ENCODE assay signal across 1 cellular context in the genomic region with DNA sequence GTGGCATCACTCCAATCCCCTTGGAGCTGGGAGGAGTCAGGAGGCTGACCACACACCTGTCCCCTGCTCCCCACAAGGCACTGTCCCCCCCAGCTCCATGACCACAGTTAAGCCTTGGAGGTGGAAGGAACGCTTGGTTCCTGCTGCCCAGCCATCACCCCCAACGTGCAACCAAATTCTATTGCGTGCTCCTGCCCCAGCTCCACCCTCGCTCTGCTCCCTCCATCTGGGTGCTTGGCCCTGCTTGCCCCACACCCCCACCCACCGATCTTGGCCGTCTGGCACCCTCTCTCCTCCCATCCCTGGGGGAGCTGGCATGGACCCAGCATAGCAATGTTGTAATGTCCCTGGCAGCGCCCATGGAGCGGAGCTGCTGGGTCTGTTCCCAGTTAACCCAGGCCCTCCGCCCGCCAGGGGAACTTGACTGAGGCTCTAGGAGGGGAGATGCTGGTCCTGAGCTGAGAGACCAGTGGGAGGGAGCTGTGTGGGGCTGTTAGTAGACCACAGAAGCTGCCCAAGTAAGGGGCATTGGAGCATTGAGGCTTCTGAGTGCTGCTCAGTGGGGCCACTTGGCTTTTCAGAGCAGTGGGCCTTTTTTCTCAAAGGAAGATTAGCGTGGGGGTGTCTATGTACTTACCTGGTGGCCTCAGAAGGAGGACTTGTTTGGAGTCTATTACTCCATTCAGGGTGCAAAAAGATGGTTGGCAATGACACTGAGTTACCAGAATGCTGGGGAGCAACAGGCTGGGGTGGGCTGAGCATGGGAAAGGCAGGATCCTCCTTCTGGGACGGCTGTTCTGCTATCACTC.
TF ChIP-seq lines count a peak whose summit lies in the region.

No MANE protein-coding gene starts in this region.

TF ChIP-seq in K562, 482 proteins besides CTCF, POLR2A, EP300 and RAD21:
- no peak for TF ChIP-seq ETV6 (IDR thresholded peaks at IDR 0.05; ENCODE audit: borderline replicate concordance in 1 of 2, low read depth in 2 of 2, low read length in 1 of 2)
- TF ChIP-seq ETV6 (CRISPR knock-in tag; IDR thresholded peaks at IDR 0.05; ENCODE audit: borderline replicate concordance) = no peak
- no peak for TF ChIP-seq FOXM1 (IDR thresholded peaks at IDR 0.05; ENCODE audit: low read depth)
- TF ChIP-seq FOXM1 (CRISPR knock-in tag; IDR thresholded peaks at IDR 0.05; ENCODE audit: low read depth) = 0 out of 2 replicates have a peak, but pooled peaks have one; percentile 24
- no peak for TF ChIP-seq NCOA1 (IDR thresholded peaks at IDR 0.05; ENCODE audit: low read depth)
- TF ChIP-seq, protein P1, sequence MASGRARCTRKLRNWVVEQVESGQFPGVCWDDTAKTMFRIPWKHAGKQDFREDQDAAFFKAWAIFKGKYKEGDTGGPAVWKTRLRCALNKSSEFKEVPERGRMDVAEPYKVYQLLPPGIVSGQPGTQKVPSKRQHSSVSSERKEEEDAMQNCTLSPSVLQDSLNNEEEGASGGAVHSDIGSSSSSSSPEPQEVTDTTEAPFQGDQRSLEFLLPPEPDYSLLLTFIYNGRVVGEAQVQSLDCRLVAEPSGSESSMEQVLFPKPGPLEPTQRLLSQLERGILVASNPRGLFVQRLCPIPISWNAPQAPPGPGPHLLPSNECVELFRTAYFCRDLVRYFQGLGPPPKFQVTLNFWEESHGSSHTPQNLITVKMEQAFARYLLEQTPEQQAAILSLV (tag; IDR thresholded peaks at IDR 0.05) = no peak
- no peak for TF ChIP-seq ZNF79 (CRISPR knock-in tag; IDR thresholded peaks at IDR 0.05; ENCODE audit: low read depth)
- peak; percentile 62; the same call in 1 of the 2 replicates for TF ChIP-seq ZNF740 (CRISPR knock-in tag; IDR thresholded peaks at IDR 0.05)
- no peak for TF ChIP-seq ZNF740 (tag; IDR thresholded peaks at IDR 0.05)
- no peak for TF ChIP-seq BRCA1 (IDR thresholded peaks at IDR 0.05)
- no peak for TF ChIP-seq BRCA1 (CRISPR knock-in tag; IDR thresholded peaks at IDR 0.05)
- TF ChIP-seq HDAC3 (IDR thresholded peaks at IDR 0.05; ENCODE audit: borderline replicate concordance, partially characterized antibody) = no peak
- no peak for TF ChIP-seq ZBTB40 (IDR thresholded peaks at IDR 0.05)
- TF ChIP-seq ZBTB40 (CRISPR knock-in tag; IDR thresholded peaks at IDR 0.05) = 0 out of 2 replicates have a peak, but pooled peaks have one; percentile 14
- TF ChIP-seq CEBPZ (IDR thresholded peaks at IDR 0.05; ENCODE audit: borderline replicate concordance, low read depth, low read length) = no peak
- 0 out of 2 replicates have a peak, but pooled peaks have one; percentile 11 for TF ChIP-seq ZNF263 (CRISPR knock-in tag; IDR thresholded peaks at IDR 0.05; ENCODE audit: borderline replicate concordance)
- no peak for TF ChIP-seq HDAC2 (IDR thresholded peaks at IDR 0.05)
- no peak for TF ChIP-seq KDM4B (IDR thresholded peaks at IDR 0.05; ENCODE audit: borderline replicate concordance in 2 of 2, low read depth in 1 of 2)
- no peak for TF ChIP-seq ELF1 (tag; IDR thresholded peaks at IDR 0.05)
- TF ChIP-seq DACH1 (IDR thresholded peaks at IDR 0.05; ENCODE audit: partially characterized antibody) = no peak
- no peak for TF ChIP-seq KDM5B (IDR thresholded peaks at IDR 0.05; ENCODE audit: insufficient replicate concordance, low read depth, low read length)
- 0 out of 2 replicates have a peak, but pooled peaks have one; percentile 53 for TF ChIP-seq IRF2 (CRISPR knock-in tag; IDR thresholded peaks at IDR 0.05)
- no peak for TF ChIP-seq ZSCAN29 (IDR thresholded peaks at IDR 0.05)
- no peak for TF ChIP-seq PRMT5 (CRISPR knock-in tag; IDR thresholded peaks at IDR 0.05)
